In genomic region chr11:47393163-47394049, GRCh38 we compare ENCODE assay signal across 8 cellular contexts. TPM values are rescaled to one million over a fixed set of nuclear protein-coding genes. Genes with fewer than 3 reads are reported as not detected.
DNase-seq lines count a peak whose midpoint lies in the region; ATAC-seq, FAIRE-seq and TF ChIP-seq lines count a peak whose summit lies in the region.

No MANE protein-coding gene starts in this region.

- no peaks in the 10 kb centered on the region for H3K36me3 ChIP-seq in skeletal muscle satellite cell (ENCODE audit: insufficient read depth, low read length)

- no peaks in the 10 kb centered on the region for H3K27me3 ChIP-seq in skeletal muscle satellite cell (ENCODE audit: control insufficient read depth, insufficient read depth, low read length)

- no peak overlapping the region for H3K4me3 ChIP-seq in skeletal muscle satellite cell (ENCODE audit: low read length)

- intact Hi-C loops in Right ventricle myocardium superior (cut with DNase I) = no loop called here

- FAIRE-seq in H54 (lab: Jason Lieb, UNC) = no peak

- no peaks in the 10 kb centered on the region for H3K9me3 ChIP-seq in skeletal muscle satellite cell (replicated peaks; ENCODE audit: low read length)

- DNase-seq in H54 (ENCODE audit: insufficient read length, low spot score) = peak; percentile 81
- DNase-seq in UCSD-AML1 (lab: John Stamatoyannopoulos, UW; ENCODE audit: unreplicated experiment) = peak; percentile 71
- DNase-seq in Right ventricle myocardium superior = peak; percentile 67
- no peak for DNase-seq in midbrain (lab: John Stamatoyannopoulos, UW)
- no peak for DNase-seq in DMS153 (lab: John Stamatoyannopoulos, UW)

- H3K9ac ChIP-seq in skeletal muscle satellite cell (ENCODE audit: low read depth, low read length) = peak overlapping the region; percentile 43

- no peak overlapping the region for H3K4me2 ChIP-seq in skeletal muscle satellite cell (ENCODE audit: low read length)

- 0 out of 2 replicates have a peak, but pooled peaks have one; percentile 6 for TF ChIP-seq POLR2A in H54 (IDR thresholded peaks at IDR 0.05; ENCODE audit: low read depth, low read length)

- ATAC-seq in Right ventricle myocardium superior (ENCODE audit: poor library complexity) = peak; percentile 58
- ATAC-seq in HG03354 (IDR thresholded peaks at IDR 0.05; ENCODE audit: poor library complexity, severe bottlenecking, unreplicated experiment) = no peak
- ATAC-seq in GM19328 (IDR thresholded peaks at IDR 0.05; ENCODE audit: unreplicated experiment) = no peak

- peaks cover 15% of the 10 kb centered on the region for H3K4me1 ChIP-seq in skeletal muscle satellite cell (ENCODE audit: control insufficient read depth, insufficient read depth, low read length)

RNA-seq across cellular contexts. Expression of gene SLC39A13, which starts 15.0 kb away (rescaled TPM):
- 34.5 TPM for total RNA-seq in Right ventricle myocardium superior
- total RNA-seq in skeletal muscle satellite cell (2012; rRNA removed) = 54.8 and 58.1 TPM in 2 replicates

RNA-seq across cellular contexts. Expression of gene SPI1, which starts 15.1 kb away (rescaled TPM):
- total RNA-seq in Right ventricle myocardium superior = 11.1 TPM
- total RNA-seq in skeletal muscle satellite cell (2012; rRNA removed) = not detected in 2 replicates

RNA-seq across cellular contexts. Expression of gene PSMC3, which starts 32.8 kb away (rescaled TPM):
- 166 TPM for total RNA-seq in Right ventricle myocardium superior
- total RNA-seq in skeletal muscle satellite cell (2012; rRNA removed) = 162 and 194 TPM in 2 replicates

RNA-seq across cellular contexts. Expression of gene MYBPC3, which starts 40.9 kb away (rescaled TPM):
- total RNA-seq in Right ventricle myocardium superior = 2,568 TPM
- not detected in 2 replicates for total RNA-seq in skeletal muscle satellite cell (2012; rRNA removed)

RNA-seq across cellular contexts. Expression of gene RAPSN, which starts 55.5 kb away (rescaled TPM):
- total RNA-seq in Right ventricle myocardium superior = 6.7 TPM
- total RNA-seq in skeletal muscle satellite cell (2012; rRNA removed) = 0.76 and 10.3 TPM in 2 replicates

Comparison
In these comparisons a context has a peak if more than half of its experiments do, and no peak if none do; other contexts are left out.
1. DNase-seq: peak in H54 (single experiment), UCSD-AML1 (single experiment) and Right ventricle myocardium superior (single experiment); none in midbrain (single experiment) and DMS153 (single experiment).